Comparison of ENCODE assay signal across 14 cellular contexts in the genomic region with DNA sequence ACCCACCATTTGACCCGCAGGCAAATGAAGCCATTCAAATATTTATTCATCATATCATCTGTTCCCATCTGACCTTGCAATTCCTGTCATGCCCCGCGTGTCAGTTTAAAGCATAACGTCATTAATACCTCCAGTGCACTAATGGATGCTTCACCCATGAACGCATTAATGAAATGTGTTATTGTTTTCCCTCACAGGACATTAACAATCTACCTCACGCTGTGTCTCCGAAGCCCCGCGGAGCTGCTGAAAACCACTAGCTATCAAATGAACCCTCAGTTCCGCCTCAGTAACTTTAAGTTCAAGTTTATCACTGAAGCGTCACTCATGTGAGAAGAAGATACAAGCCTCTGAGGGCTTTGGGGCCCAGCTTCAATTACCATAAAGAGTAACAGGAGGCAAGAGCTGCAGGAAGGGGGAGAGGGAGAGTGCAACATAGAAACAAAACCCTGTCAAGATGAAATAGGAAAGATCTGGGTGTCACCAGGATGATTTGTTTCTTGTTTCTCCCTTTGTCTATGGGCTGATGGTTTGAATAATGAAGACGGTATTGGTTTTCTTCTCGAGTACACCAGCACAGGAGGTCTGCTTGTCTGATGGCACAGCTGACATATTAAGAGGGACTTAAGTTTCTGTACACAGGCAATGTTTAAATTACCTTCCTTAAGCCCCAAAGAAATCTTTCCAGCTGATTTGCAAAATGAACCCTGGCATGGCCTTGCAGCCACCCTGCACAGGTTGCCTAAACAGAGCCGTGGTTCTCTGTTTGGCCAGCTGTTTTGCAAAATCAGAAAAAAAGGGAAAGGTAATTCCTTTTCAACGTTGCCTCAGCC.
DNase-seq lines count a peak whose midpoint lies in the region; ATAC-seq and TF ChIP-seq lines count a peak whose summit lies in the region.
"Had no signal": no experiment of that assay in that cellular context is flagged by ENCODE, and none has a peak within 500 bp of the region (broad histone marks: within the 10 kb centered on the region; RNA-seq: fewer than 3 reads in every experiment).

No MANE protein-coding gene starts in this region.

- ATAC-seq in activated T-cell treated with anti-CD3 and anti-CD28 coated beads, Interleukin-2, amount 50 U/mL, for 72 hours (replicated peaks in 1 of 2) = no peak
- ATAC-seq in HG03025 (IDR thresholded peaks at IDR 0.05; ENCODE audit: low FRiP score, unreplicated experiment) = no peak
- ATAC-seq: HCT116, heart left ventricle had no signal

- no peak overlapping the region for H3K4me3 Mint-ChIP-seq in activated T-cell treated with anti-CD3 and anti-CD28 coated beads, Interleukin-2, amount 50 U/mL, for 72 hours
- H3K4me3 Mint-ChIP-seq: activated naive CD4-positive, alpha-beta T cell treated with anti-CD3 and anti-CD28 coated beads, Interleukin-2, amount 10 ng/mL, durations not matched to agents 7 days and 5 days had no signal

- H3K36me3 ChIP-seq in brain microvascular endothelial cell (replicated peaks) (no peaks in the 10 kb centered on the region), adrenal gland (replicated peaks in 1 of 2) (no peaks in the 10 kb centered on the region)
- H3K36me3 ChIP-seq: heart left ventricle, sigmoid colon had no signal

- H3K27me3 Mint-ChIP-seq in activated T-cell treated with anti-CD3 and anti-CD28 coated beads, Interleukin-2, amount 50 U/mL, for 72 hours (ENCODE audit: low read depth) = no peaks in the 10 kb centered on the region
- H3K27me3 Mint-ChIP-seq: activated naive CD4-positive, alpha-beta T cell treated with anti-CD3 and anti-CD28 coated beads, Interleukin-2, amount 10 ng/mL, durations not matched to agents 7 days and 5 days had no signal

- no peak for TF ChIP-seq POLR2A in adrenal gland (IDR thresholded peaks at IDR 0.05)

- H3K4me1 ChIP-seq in adrenal gland (replicated peaks in 1 of 2) = no peaks in the 10 kb centered on the region
- H3K4me1 ChIP-seq: heart left ventricle, sigmoid colon had no signal

- H3K4me1 Mint-ChIP-seq in activated T-cell treated with anti-CD3 and anti-CD28 coated beads, Interleukin-2, amount 50 U/mL, for 72 hours (ENCODE audit: low read depth) = no peaks in the 10 kb centered on the region
- H3K4me1 Mint-ChIP-seq: activated naive CD4-positive, alpha-beta T cell treated with anti-CD3 and anti-CD28 coated beads, Interleukin-2, amount 10 ng/mL, durations not matched to agents 7 days and 5 days had no signal

- H3K27ac Mint-ChIP-seq in activated T-cell treated with anti-CD3 and anti-CD28 coated beads, Interleukin-2, amount 50 U/mL, for 72 hours = no peak overlapping the region
- H3K27ac Mint-ChIP-seq: activated naive CD4-positive, alpha-beta T cell treated with anti-CD3 and anti-CD28 coated beads, Interleukin-2, amount 10 ng/mL, durations not matched to agents 7 days and 5 days had no signal

- H3K27me3 ChIP-seq in brain microvascular endothelial cell (replicated peaks) (no peaks in the 10 kb centered on the region), adrenal gland (peaks cover 5% of the 10 kb centered on the region)
- H3K27me3 ChIP-seq: sigmoid colon had no signal

- H3K9me3 ChIP-seq in adrenal gland (replicated peaks in 1 of 3) = no peaks in the 10 kb centered on the region
- H3K9me3 ChIP-seq: heart left ventricle, sigmoid colon had no signal

- DNase-seq in NCI-H82 (lab: John Stamatoyannopoulos, UW) (peak; percentile 11), NCI-H82 treated with DMSO at 0.1 percent for 48 hours (lab: John Stamatoyannopoulos, UW; ENCODE audit: unreplicated experiment) (no peak), NCI-H2227 (lab: John Stamatoyannopoulos, UW; ENCODE audit: unreplicated experiment) (peak; percentile 18), brain microvascular endothelial cell (peak; percentile 32), retina (peak; percentile 89), adrenal gland (no peak)
- DNase-seq in activated T-cell treated with anti-CD3 and anti-CD28 coated beads, Interleukin-2, amount 50 U/mL, for 72 hours = no peak
- DNase-seq: activated CD4-positive, alpha-beta T cell treated with anti-CD3 and anti-CD28 coated beads, Interleukin-2, amount 50 U/mL, for 48 hours; activated naive CD4-positive, alpha-beta T cell treated with anti-CD3 and anti-CD28 coated beads, Interleukin-2, amount 10 ng/mL, durations not matched to agents 7 days and 5 days; heart left ventricle; NCI-H1436 treated with DMSO at 0.1 percent for 48 hours; sigmoid colon had no signal

- H3K9me3 Mint-ChIP-seq in activated T-cell treated with anti-CD3 and anti-CD28 coated beads, Interleukin-2, amount 50 U/mL, for 72 hours = peaks cover 0 to 4% of the 10 kb centered on the region in 2 donors
- H3K9me3 Mint-ChIP-seq: activated naive CD4-positive, alpha-beta T cell treated with anti-CD3 and anti-CD28 coated beads, Interleukin-2, amount 10 ng/mL, durations not matched to agents 7 days and 5 days had no signal

- no peak for TF ChIP-seq CTCF in brain microvascular endothelial cell (IDR thresholded peaks at IDR 0.05; ENCODE audit: low read depth, low read length, missing control alignments)
- no peak for TF ChIP-seq CTCF in adrenal gland (IDR thresholded peaks at IDR 0.05)

- H3K36me3 Mint-ChIP-seq in activated T-cell treated with anti-CD3 and anti-CD28 coated beads, Interleukin-2, amount 50 U/mL, for 72 hours (ENCODE audit: insufficient read depth in 2 of 2) = no peaks in the 10 kb centered on the region
- H3K36me3 Mint-ChIP-seq: activated naive CD4-positive, alpha-beta T cell treated with anti-CD3 and anti-CD28 coated beads, Interleukin-2, amount 10 ng/mL, durations not matched to agents 7 days and 5 days had no signal

- H3K4me3 ChIP-seq in brain microvascular endothelial cell (ENCODE audit: low read depth, low read length) = no peak overlapping the region
- H3K4me3 ChIP-seq in adrenal gland = no peak overlapping the region
- H3K4me3 ChIP-seq: heart left ventricle, sigmoid colon had no signal

- no peak overlapping the region for H3K27ac ChIP-seq in brain microvascular endothelial cell
- H3K27ac ChIP-seq in adrenal gland = no peak overlapping the region
- H3K27ac ChIP-seq: heart left ventricle, sigmoid colon had no signal

- in situ Hi-C loops in brain microvascular endothelial cell (cut with HindIII; ENCODE audit: low pct_ligation_motif_present, low sequenced_read_pairs) = no loop called here

- WGBS in adrenal gland, 4 donors = 43 to 51% (median 46%) methylated on average over 15 of the region's 15 CpGs

- intact Hi-C loops in adrenal gland (cut with DNase I) = no loop called here

Comparison
In these comparisons a context has a peak if more than half of its experiments do, and no peak if none do; other contexts are left out.
1. DNase-seq: peak in NCI-H82 (single experiment), NCI-H2227 (single experiment), brain microvascular endothelial cell (single experiment) and retina (single experiment); none in NCI-H82 treated with DMSO at 0.1 percent for 48 hours (single experiment), adrenal gland (0 of 7) and activated T-cell treated with anti-CD3 and anti-CD28 coated beads, Interleukin-2, amount 50 U/mL, for 72 hours (0 of 2).